1 cellular context compared by ENCODE assay signal in genomic region chr6:42968783-42969182, GRCh38.
TF ChIP-seq lines count a peak whose summit lies in the region.

No MANE protein-coding gene starts in this region.

TF ChIP-seq in HepG2, 621 proteins besides CTCF, POLR2A, EP300 and RAD21:
- TF ChIP-seq SNAPC2 (CRISPR knock-in tag; IDR thresholded peaks at IDR 0.05) (no peak), AKAP8 (CRISPR knock-in tag; IDR thresholded peaks at IDR 0.05) (0 out of 2 replicates have a peak, but pooled peaks have one; percentile 42), IKZF4 (CRISPR knock-in tag; IDR thresholded peaks at IDR 0.05; ENCODE audit: borderline replicate concordance, low read depth, not compliant biosample characterization) (no peak), ZNF547 (CRISPR knock-in tag; IDR thresholded peaks at IDR 0.05) (no peak), NFKBIZ (CRISPR knock-in tag; IDR thresholded peaks at IDR 0.05) (no peak), PREB (CRISPR knock-in tag; IDR thresholded peaks at IDR 0.05) (no peak), WIZ (CRISPR knock-in tag; IDR thresholded peaks at IDR 0.05) (0 out of 2 replicates have a peak, but pooled peaks have one; percentile 58), ZNF124 (CRISPR knock-in tag; IDR thresholded peaks at IDR 0.05) (no peak), DNMT1 (CRISPR knock-in tag; IDR thresholded peaks at IDR 0.05) (no peak), RNF2 (conservative IDR thresholded peaks at IDR 0.05; ENCODE audit: low read depth) (no peak), MIER3 (CRISPR knock-in tag; IDR thresholded peaks at IDR 0.05; ENCODE audit: borderline replicate concordance) (no peak), ZSCAN5A (CRISPR knock-in tag; IDR thresholded peaks at IDR 0.05; ENCODE audit: borderline replicate concordance) (no peak)
TF ChIP-seq in HepG2: peak in this region for 2.
